In genomic region chr10:63630085-63630927, GRCh38 we compare ENCODE assay signal across 8 cellular contexts.
DNase-seq lines count a peak whose midpoint lies in the region; ATAC-seq and TF ChIP-seq lines count a peak whose summit lies in the region.

No MANE protein-coding gene starts in this region.

- DNase-seq in Caco-2 (peak; percentile 98 to 99), GM20000 (ENCODE audit: low spot score) (peak; percentile 88), HS-27A (ENCODE audit: low read depth) (peak; percentile 45), NT2/D1 (ENCODE audit: low read depth, low spot score) (peak; percentile 59), activated T-cell treated with anti-CD3 and anti-CD28 coated beads for 1 hour (ENCODE audit: low read depth) (peak; percentile 66), epithelial cell of esophagus (ENCODE audit: low read depth) (peak; percentile 86), mucosa of descending colon (peak; percentile 90 to 94 (median 92))
- peak; percentile 68 to 75 for DNase-seq in stimulated activated CD8-positive, alpha-beta memory T cell treated with anti-CD3 and anti-CD28 coated beads, Interleukin-2, amount 100 ng/mL, for 48 hours (ENCODE audit: low read depth in 2 of 2)

- peaks cover 43% of the 10 kb centered on the region for H3K4me1 Mint-ChIP-seq in Caco-2 (ENCODE audit: low read depth, unreplicated experiment)

- POLR2A ChIA-PET in Caco-2 (lab: Charles Lee), result interaction anchor here (0.5 to 3.0 kb wide), 22 partner anchors 8 to 541 kb away, joined by 3 to 23 read pairs (median 4); partner anchors contain the start of gene NRBF2

- BruUV-seq in Caco-2 (replicated peaks; lab: Mats Ljungman, UMichigan), result no TSS peak

- peak; percentile 82 for ATAC-seq in mucosa of descending colon

- H3K9me3 Mint-ChIP-seq in Caco-2 (ENCODE audit: unreplicated experiment), result no peaks in the 10 kb centered on the region

- CTCF ChIA-PET in Caco-2 (lab: Charles Lee), result interaction anchor here (0.6 to 4.6 kb wide), 18 partner anchors 8 to 497 kb away, joined by 3 to 62 read pairs (median 4); partner anchors contain the start of gene NRBF2

- H3K27me3 ChIP-seq in Caco-2 (replicated peaks; ENCODE audit: control insufficient read depth, insufficient read depth, low read length) (no peaks in the 10 kb centered on the region), NT2/D1 (ENCODE audit: insufficient read depth, insufficient read length) (no peaks in the 10 kb centered on the region)

- H3K27me3 Mint-ChIP-seq in Caco-2 (ENCODE audit: insufficient read depth, unreplicated experiment), result no peaks in the 10 kb centered on the region

- peaks cover 17% of the 10 kb centered on the region for H3K36me3 Mint-ChIP-seq in Caco-2 (ENCODE audit: insufficient read depth, unreplicated experiment)

- H3K9me3 ChIP-seq in Caco-2 (no peaks in the 10 kb centered on the region), NT2/D1 (ENCODE audit: insufficient read depth, low read length) (no peaks in the 10 kb centered on the region), mucosa of descending colon (no peaks in the 10 kb centered on the region)

- peak overlapping the region; percentile 82 for H3K4me3 Mint-ChIP-seq in Caco-2 (ENCODE audit: unreplicated experiment)

- peak overlapping the region; percentile 95 for H3K27ac Mint-ChIP-seq in Caco-2 (ENCODE audit: unreplicated experiment)

- H3K9ac ChIP-seq in NT2/D1 (ENCODE audit: insufficient read length, low read depth), result peak overlapping the region; percentile 82

- H3K36me3 ChIP-seq in Caco-2 (ENCODE audit: control insufficient read depth, insufficient read depth, low read length) (no peaks in the 10 kb centered on the region), NT2/D1 (ENCODE audit: insufficient read depth, insufficient read length, low read length) (no peaks in the 10 kb centered on the region), mucosa of descending colon (ENCODE audit: low read depth) (no peaks in the 10 kb centered on the region)

- TF ChIP-seq CTCF in Caco-2 (IDR thresholded peaks at IDR 0.05; ENCODE audit: insufficient read depth in 1 of 2, low read depth in 1 of 2, low read length in 1 of 2, severe bottlenecking in 1 of 2, unreplicated experiment in 1 of 2) (peak in 1 of 2 experiments; percentile 0), GM20000 (IDR thresholded peaks at IDR 0.05; ENCODE audit: extremely low read depth, missing control alignments) (no peak), epithelial cell of esophagus (IDR thresholded peaks at IDR 0.05; ENCODE audit: insufficient read depth, low read depth, low read length, missing control alignments) (no peak), mucosa of descending colon (IDR thresholded peaks at IDR 0.05) (no peak)

- peak overlapping the region; percentile 64 for H3K4me3 ChIP-seq in Caco-2 (ENCODE audit: low read depth, low read length)
- H3K4me3 ChIP-seq in NT2/D1 (ENCODE audit: insufficient read length, low read depth), result peak overlapping the region; percentile 54
- H3K4me3 ChIP-seq in epithelial cell of esophagus (ENCODE audit: low read length), result peak overlapping the region; percentile 72
- peak overlapping the region; percentile 29 for H3K4me3 ChIP-seq in mucosa of descending colon

- intact Hi-C loops in Caco-2 (cut with micrococcal nuclease; ENCODE audit: unreplicated experiment), result loop anchor here (1.0 to 5.0 kb wide), 6 partner anchors 8 to 497 kb away; partner anchors contain the start of gene NRBF2
- intact Hi-C loops in mucosa of descending colon (cut with DNase I, micrococcal nuclease), result no loop called here

- H3K4me1 ChIP-seq in Caco-2 (peaks cover 50% of the 10 kb centered on the region), NT2/D1 (ENCODE audit: insufficient read depth, insufficient read length) (no peaks in the 10 kb centered on the region), mucosa of descending colon (ENCODE audit: low read depth) (peaks cover 23% of the 10 kb centered on the region)

Comparison
In these comparisons a context has a peak if more than half of its experiments do, and no peak if none do; other contexts are left out.
1. Peak in every context shown above with its lines: DNase-seq, ATAC-seq and H3K4me3 ChIP-seq.
2. DNase-seq: peak in every context shown above with its lines; median percentile 98 in Caco-2; 92 in mucosa of descending colon; 88 in GM20000; 86 in epithelial cell of esophagus; 72 in stimulated activated CD8-positive, alpha-beta memory T cell treated with anti-CD3 and anti-CD28 coated beads, Interleukin-2, amount 100 ng/mL, for 48 hours; 66 in activated T-cell treated with anti-CD3 and anti-CD28 coated beads for 1 hour; 59 in NT2/D1; 45 in HS-27A.